Comparison of ENCODE assay signal across 1 cellular context in genomic region chr5:124641154-124641792, GRCh38.
TF ChIP-seq lines count a peak whose summit lies in the region.

No MANE protein-coding gene starts in this region.

TF ChIP-seq in liver, 16 proteins besides CTCF, POLR2A, EP300 and RAD21 (continued from another document):
- TF ChIP-seq ATF3 (IDR thresholded peaks at IDR 0.05): no peak
